Comparison of ENCODE assay signal across 9 cellular contexts in genomic region chr10:37109000-37109399, GRCh38. TPM values are rescaled to one million over a fixed set of nuclear protein-coding genes. Genes with fewer than 3 reads are reported as not detected.
"Had no signal": no experiment of that assay in that cellular context is flagged by ENCODE, and none has a peak within 500 bp of the region (broad histone marks: within the 10 kb centered on the region; RNA-seq: fewer than 3 reads in every experiment).

No MANE protein-coding gene starts in this region.

- H3K27ac Mint-ChIP-seq: GM23338, H9 had no signal

- FAIRE-seq: H1, H54, HTR-8/SVneo, K562 had no signal

- H3K4me3 Mint-ChIP-seq: GM23338, H9 had no signal

- ATAC-seq: GM23338, K562 had no signal

- H3K4me1 Mint-ChIP-seq: GM23338, H9 had no signal

- H2AFZ ChIP-seq: GM23338 had no signal

- DNase-seq: H9, HCEC 1CT, IMR-90 had no signal

- H3K4me3 ChIP-seq: GM23338, K562 had no signal

- H3K4me2 ChIP-seq: GM23338 had no signal

RNA-seq across cellular contexts. Expression of gene ANKRD30A, which starts 16.4 kb away (rescaled TPM):
- total RNA-seq: GM23338, H1, H9, HT-29, IMR-90 had no signal
- polyA plus RNA-seq: GM23338, H1, IMR-90 had no signal
